ENCODE assay signal across 8 cellular contexts in the genomic region with DNA sequence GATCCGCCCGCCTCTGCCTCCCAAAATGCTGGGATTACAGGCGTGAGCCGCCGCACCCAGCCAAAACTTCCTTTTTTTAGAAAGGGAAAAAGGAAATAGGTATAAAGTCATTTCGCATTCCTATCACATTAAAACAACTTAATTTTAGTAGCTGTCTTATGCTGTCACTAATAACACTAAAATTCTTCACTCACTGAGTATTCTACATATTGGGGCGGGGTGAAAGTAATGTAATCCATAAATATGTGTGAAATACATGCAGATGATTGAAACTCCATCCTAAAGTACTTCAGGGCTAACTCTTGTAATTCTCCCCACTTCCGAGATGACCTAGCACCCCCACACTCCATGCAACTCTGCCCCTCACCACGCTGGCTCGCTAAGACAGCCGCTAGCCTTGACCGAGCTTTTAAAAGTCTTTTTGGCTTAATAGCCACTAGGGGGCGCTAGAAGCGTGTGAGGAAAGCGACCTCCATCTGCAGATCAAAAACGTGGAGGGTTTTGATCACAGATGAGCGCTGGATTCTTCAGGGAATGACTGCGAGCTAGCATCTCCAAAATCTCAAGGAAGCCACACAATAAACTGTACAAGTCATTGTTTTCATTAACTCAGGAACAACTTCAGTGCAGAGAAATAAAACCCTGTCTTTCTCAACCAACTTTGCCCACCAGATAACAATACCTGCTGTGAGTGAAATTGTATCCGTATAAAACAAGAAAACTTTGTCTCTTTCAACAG.
DNase-seq lines count a peak whose midpoint lies in the region; ATAC-seq and TF ChIP-seq lines count a peak whose summit lies in the region.

No MANE protein-coding gene starts in this region.

- no peak overlapping the region for H2AK5ac ChIP-seq in trophoblast cell (ENCODE audit: low read length)

- no peak overlapping the region for H4K8ac ChIP-seq in trophoblast cell (ENCODE audit: low read depth, low read length)

- H3K4me1 Mint-ChIP-seq in activated naive CD4-positive, alpha-beta T cell treated with anti-CD3 and anti-CD28 coated beads for 36 hours (ENCODE audit: low read depth): peaks cover 5% of the 10 kb centered on the region

- intact Hi-C loops in activated naive CD4-positive, alpha-beta T cell treated with anti-CD3 and anti-CD28 coated beads for 36 hours (cut with micrococcal nuclease): loop anchor here (1.0 to 5.0 kb wide), 9 partner anchors 30 to 557 kb away; no protein-coding TSS in a partner anchor

- ATAC-seq in RWPE2 (ENCODE audit: low read depth) (peak; percentile 95), HG03045 (IDR thresholded peaks at IDR 0.05; ENCODE audit: unreplicated experiment) (no peak)

- no peak overlapping the region for H3K4me3 Mint-ChIP-seq in activated naive CD4-positive, alpha-beta T cell treated with anti-CD3 and anti-CD28 coated beads for 36 hours

- no peak overlapping the region for H2BK12ac ChIP-seq in trophoblast cell (ENCODE audit: low read length)

- peaks cover 5% of the 10 kb centered on the region for H3K27me3 Mint-ChIP-seq in activated naive CD4-positive, alpha-beta T cell treated with anti-CD3 and anti-CD28 coated beads for 36 hours (ENCODE audit: low read depth)

- H3K27me3 ChIP-seq in RWPE2 (ENCODE audit: insufficient read depth, poor library complexity, severe bottlenecking) (no peaks in the 10 kb centered on the region), trophoblast cell (ENCODE audit: insufficient read depth, low read length) (no peaks in the 10 kb centered on the region)

- H2BK5ac ChIP-seq in trophoblast cell (ENCODE audit: low read depth, low read length, poor library complexity): no peak overlapping the region

- no peak overlapping the region for H4K12ac ChIP-seq in trophoblast cell (ENCODE audit: low read depth, low read length)

- H2AFZ ChIP-seq in trophoblast cell (ENCODE audit: insufficient read depth, low read length, poor library complexity): no peak overlapping the region

- H3K4me1 ChIP-seq in RWPE2 (ENCODE audit: insufficient read depth, poor library complexity, severe bottlenecking): no peaks in the 10 kb centered on the region
- H3K4me1 ChIP-seq in trophoblast cell (ENCODE audit: control insufficient read depth in 1 of 2, insufficient read depth in 2 of 2, low read length in 2 of 2): no peaks in the 10 kb centered on the region

- H3K36me3 ChIP-seq in RWPE2 (ENCODE audit: low read depth) (no peaks in the 10 kb centered on the region), trophoblast cell (ENCODE audit: control insufficient read depth in 1 of 2, insufficient read depth in 2 of 2, low read length in 2 of 2) (no peaks in the 10 kb centered on the region)

- H3K14ac ChIP-seq in trophoblast cell (ENCODE audit: low read length): no peak overlapping the region

- no peaks in the 10 kb centered on the region for H3K79me2 ChIP-seq in trophoblast cell (ENCODE audit: control insufficient read depth, insufficient read depth, low read length, poor library complexity)

- H3K9ac ChIP-seq in trophoblast cell (ENCODE audit: low read length): no peak overlapping the region

- no peak overlapping the region for H3K4me3 ChIP-seq in RWPE2 (ENCODE audit: severe bottlenecking)
- H3K4me3 ChIP-seq in trophoblast cell (ENCODE audit: low read depth, low read length): no peak overlapping the region

- CTCF ChIA-PET in activated naive CD4-positive, alpha-beta T cell treated with anti-CD3 and anti-CD28 coated beads for 36 hours (lab: Charles Lee): interaction anchor here (0.5 to 13.4 kb wide), 45 partner anchors 8 to 1199 kb away, joined by 3 to 129 read pairs (median 4); no protein-coding TSS in a partner anchor

- H4K91ac ChIP-seq in trophoblast cell (ENCODE audit: low read depth, low read length): no peak overlapping the region

- H3K27ac Mint-ChIP-seq in activated naive CD4-positive, alpha-beta T cell treated with anti-CD3 and anti-CD28 coated beads for 36 hours: no peak overlapping the region

- H3K9me3 ChIP-seq in RWPE2 (ENCODE audit: severe bottlenecking) (no peaks in the 10 kb centered on the region), trophoblast cell (ENCODE audit: insufficient read depth, low read depth, low read length) (no peaks in the 10 kb centered on the region)

- H3K4ac ChIP-seq in trophoblast cell (ENCODE audit: low read depth, low read length): no peak overlapping the region

- H3K18ac ChIP-seq in trophoblast cell (ENCODE audit: low read length): no peak overlapping the region

- DNase-seq in GF-D8 (lab: John Stamatoyannopoulos, UW): peak; percentile 22
- peak; percentile 76 for DNase-seq in H4 (ENCODE audit: low spot score)
- DNase-seq in M059J (ENCODE audit: low read depth): peak; percentile 64
- no peak for DNase-seq in RWPE2 (ENCODE audit: low spot score)
- DNase-seq in activated naive CD4-positive, alpha-beta T cell treated with anti-CD3 and anti-CD28 coated beads for 36 hours: peak; percentile 65
- peak; percentile 77 for DNase-seq in glomerular visceral epithelial cell (ENCODE audit: extremely low spot score)
- peak; percentile 41 to 89 for DNase-seq in trophoblast cell

- H3K23ac ChIP-seq in trophoblast cell (ENCODE audit: low read length): no peak overlapping the region

- no CpG with 5 or more reads among the region's 19 CpGs for WGBS in trophoblast cell (ENCODE audit: extremely low coverage, insufficient coverage, insufficient read length)

- no peak overlapping the region for H2BK120ac ChIP-seq in trophoblast cell (ENCODE audit: insufficient read depth, low read length, poor library complexity)

- TF ChIP-seq CTCF in RWPE2 (IDR thresholded peaks at IDR 0.05; ENCODE audit: poor library complexity, severe bottlenecking): peak; percentile 99

- H3K27ac ChIP-seq in RWPE2 (ENCODE audit: poor library complexity, severe bottlenecking) (no peak overlapping the region), trophoblast cell (ENCODE audit: low read depth, low read length) (no peak overlapping the region)

- no peaks in the 10 kb centered on the region for H3K36me3 Mint-ChIP-seq in activated naive CD4-positive, alpha-beta T cell treated with anti-CD3 and anti-CD28 coated beads for 36 hours (ENCODE audit: low read depth)

- H3K9me3 Mint-ChIP-seq in activated naive CD4-positive, alpha-beta T cell treated with anti-CD3 and anti-CD28 coated beads for 36 hours: no peaks in the 10 kb centered on the region

- no peak overlapping the region for H3K4me2 ChIP-seq in trophoblast cell (ENCODE audit: low read length)

- H3K79me1 ChIP-seq in trophoblast cell (ENCODE audit: low read length): no peaks in the 10 kb centered on the region
